Comparison of ENCODE assay signal across 34 cellular contexts in genomic region chr1:4685466-4685865, GRCh38. TPM values are rescaled to one million over a fixed set of nuclear protein-coding genes. Genes with fewer than 3 reads are reported as not detected.
"Had no signal": no experiment of that assay in that cellular context is flagged by ENCODE, and none has a peak within 500 bp of the region (broad histone marks: within the 10 kb centered on the region; RNA-seq: fewer than 3 reads in every experiment).

No MANE protein-coding gene starts in this region.

- H3K27me3 ChIP-seq: adrenal gland, ascending aorta, breast epithelium, cardiac muscle cell had no signal

- H3K27ac ChIP-seq: adrenal gland, ascending aorta, breast epithelium, cardiac muscle cell, epithelial cell of prostate, esophagus squamous epithelium, gastroesophageal sphincter, WERI-Rb-1 had no signal

- H3K4me1 ChIP-seq: adrenal gland, ascending aorta, breast epithelium, esophagus squamous epithelium, gastroesophageal sphincter had no signal

- H3K9me3 ChIP-seq: adrenal gland, esophagus squamous epithelium had no signal

- H3K36me3 ChIP-seq: adrenal gland, ascending aorta, breast epithelium, cardiac muscle cell, esophagus squamous epithelium, gastroesophageal sphincter, WERI-Rb-1 had no signal

- H3K4me3 ChIP-seq: adrenal gland, ascending aorta, breast epithelium, cardiac muscle cell, esophagus squamous epithelium, gastroesophageal sphincter had no signal

- DNase-seq: activated B cell treated with CpG ODN at 0.5 μM for 24 hours; activated CD4-positive, alpha-beta T cell treated with anti-CD3 and anti-CD28 coated beads for 48 hours; activated CD4-positive, alpha-beta T cell treated with anti-CD3 and anti-CD28 coated beads, Interleukin-2, amount 50 U/mL, for 1 hour; activated CD4-positive, alpha-beta T cell treated with anti-CD3 and anti-CD28 coated beads, Interleukin-2, amount 50 U/mL, for 48 hours; activated CD8-positive, alpha-beta memory T cell treated with anti-CD3 and anti-CD28 coated beads, Interleukin-2, amount 10 ng/mL, durations not matched to agents 7 days and 5 days; activated CD8-positive, alpha-beta memory T cell treated with anti-CD3 and anti-CD28 coated beads, Interleukin-2, amount 50 U/mL, for 4 hours; activated CD8-positive, alpha-beta T cell treated with anti-CD3 and anti-CD28 coated beads, Interleukin-2, amount 10 ng/mL, durations not matched to agents 7 days and 5 days; activated effector memory CD4-positive, alpha-beta T cell treated with anti-CD3 and anti-CD28 coated beads, Interleukin-2, amount 50 U/mL, for 16 hours; activated naive CD4-positive, alpha-beta T cell treated with anti-CD3 and anti-CD28 coated beads for 36 hours; activated naive CD8-positive, alpha-beta T cell treated with anti-CD3 and anti-CD28 coated beads for 36 hours; activated naive CD8-positive, alpha-beta T cell treated with anti-CD3 and anti-CD28 coated beads, Interleukin-2, amount 50 U/mL, for 24 hours; activated T-cell treated with anti-CD3 and anti-CD28 coated beads, Interleukin-2, amount 50 U/mL, for 1 hour; activated T-cell treated with anti-CD3 and anti-CD28 coated beads, Interleukin-2, amount 50 U/mL, for 48 hours; adrenal gland; amygdala; cortex of kidney; dermis blood vessel endothelial cell; effector CD8-positive, alpha-beta T cell; esophagus squamous epithelium; foreskin melanocyte; SW 1271; T-cell; T1000; WERI-Rb-1 had no signal

RNA-seq across cellular contexts. Expression of gene AJAP1, which starts 31.1 kb away (rescaled TPM):
- total RNA-seq: activated B cell treated with CpG ODN at 0.5 μM for 24 hours; activated CD8-positive, alpha-beta memory T cell treated with anti-CD3 and anti-CD28 coated beads for 36 hours; activated CD8-positive, alpha-beta memory T cell treated with anti-CD3 and anti-CD28 coated beads, Interleukin-2, amount 10 ng/mL, durations not matched to agents 7 days and 5 days; activated CD8-positive, alpha-beta T cell treated with anti-CD3 and anti-CD28 coated beads, Interleukin-2, amount 10 ng/mL, durations not matched to agents 7 days and 5 days; activated naive CD8-positive, alpha-beta T cell treated with anti-CD3 and anti-CD28 coated beads for 36 hours; activated T-helper 1 cell treated with anti-CD3 and anti-CD28 coated beads, Interleukin-12 subunit alpha, Interleukin-12 subunit beta, Interleukin-2, Interleukin-4 antibody, amounts not matched to agents 30 ng/mL and 10 ng/mL and 1 ng/mL, durations not matched to agents 14 hours and 24 hours and 36 hours; activated T-helper 2 cell treated with anti-CD3 and anti-CD28 coated beads, Interferon-gamma antibody, Interleukin-2, Interleukin-4, amounts not matched to agents 10 μg/mL and 5 μg/mL and 100 μg/mL, durations not matched to agents 14 hours and 24 hours and 36 hours; cardiac muscle cell; endothelial cell of umbilical vein; fibroblast of lung had no signal
- polyA plus RNA-seq: cardiac muscle cell, endothelial cell of umbilical vein had no signal
